ENCODE assay signal across 8 cellular contexts in genomic region chr11:73876424-73877300, GRCh38. TPM values are rescaled to one million over a fixed set of nuclear protein-coding genes. Genes with fewer than 3 reads are reported as not detected.
DNase-seq lines count a peak whose midpoint lies in the region; ATAC-seq, FAIRE-seq and TF ChIP-seq lines count a peak whose summit lies in the region.

TSS of gene COA4 (minus strand) at chr11:73876846. CDS start at chr11:73873378, 3,468 bp downstream.
TSS of gene PAAF1 (plus strand) at chr11:73876999. CDS start at chr11:73877022, 23 bp downstream.

- WGBS in HepG2 (ENCODE audit: low lambda C conversion rate): 0% methylated on average over 31 of the region's 57 CpGs

- peaks cover 39% of the 10 kb centered on the region for H3K79me2 ChIP-seq in HepG2 (ENCODE audit: insufficient read depth, low read length)

- TF ChIP-seq POLR2A in HepG2 (IDR thresholded peaks at IDR 0.05; ENCODE audit: insufficient read depth in 1 of 2, low read depth in 2 of 2, low read length in 2 of 2): peak; percentile 92

- TF ChIP-seq CTCF in C4-2B (conservative IDR thresholded peaks at IDR 0.05) (no peak), HepG2 (CRISPR knock-in tag; IDR thresholded peaks at IDR 0.05) (peak; percentile 9; the same call in 1 of the 2 replicates)

- no peaks in the 10 kb centered on the region for H3K9me3 ChIP-seq in HepG2 (ENCODE audit: low read length)

- peak; percentile 97 for ATAC-seq in GM19395 (IDR thresholded peaks at IDR 0.05; ENCODE audit: unreplicated experiment)
- peak; percentile 89 for ATAC-seq in HG03565 (IDR thresholded peaks at IDR 0.05; ENCODE audit: unreplicated experiment)
- peak; percentile 96 for ATAC-seq in HepG2

- no peaks in the 10 kb centered on the region; a peak in 1 of 5 replicates for H3K27me3 ChIP-seq in HepG2 (ENCODE audit: control insufficient read depth in 1 of 2, insufficient read depth in 2 of 2, low read length in 2 of 2)

- peak within 1 kb of the TSS; percentile 94 for H3K9ac ChIP-seq in HepG2 (ENCODE audit: insufficient read depth, low read depth, low read length)

- H3K4me2 ChIP-seq in HepG2 (ENCODE audit: low read depth, low read length): peak within 1 kb of the TSS; percentile 99

- H3K27ac ChIP-seq in C4-2B (peak within 1 kb of the TSS; percentile 87), HepG2 (ENCODE audit: extremely low read length, insufficient read depth, low read length) (peak within 1 kb of the TSS; percentile 98)

- intact Hi-C loops in HepG2 (cut with micrococcal nuclease; ENCODE audit: unreplicated experiment): loop anchor here (2.0 kb wide), 2 partner anchors 88 to 116 kb away; partner anchors contain the start of gene RAB6A

- peak; percentile 98 for DNase-seq in NCI-H774 (lab: John Stamatoyannopoulos, UW)
- peak; percentile 93 to 94 for DNase-seq in activated CD4-positive, alpha-beta T cell treated with anti-CD3 and anti-CD28 coated beads, Interleukin-2, amount 50 U/mL, for 4 hours
- peak; percentile 97 for DNase-seq in dermis blood vessel endothelial cell
- peak; percentile 98 for DNase-seq in HepG2 (ENCODE audit: low spot score)
- DNase-seq in stimulated activated CD4-positive, alpha-beta T cell treated with anti-CD3 and anti-CD28 coated beads, Interleukin-4, amount 100 ng/mL, for 1 hour: peak; percentile 93

- H3K36me3 ChIP-seq in HepG2 (replicated peaks in 1 of 2; ENCODE audit: control insufficient read depth in 1 of 2, insufficient read depth in 2 of 2, low read length in 2 of 2): peaks cover 6 to 29% of the 10 kb centered on the region in 2 experiments

- TF ChIP-seq EP300 in HepG2 (IDR thresholded peaks at IDR 0.05; ENCODE audit: low read depth in 2 of 2, low read length in 2 of 2) (peak in 1 of 2 experiments; percentile 5; a peak in 2 of 4 replicates), HepG2 (CRISPR knock-in tag; IDR thresholded peaks at IDR 0.05; ENCODE audit: borderline replicate concordance) (no peak; the same call in 1 of the 2 replicates)

- peak; percentile 12; the same call in 1 of the 2 replicates for TF ChIP-seq RAD21 in HepG2 (CRISPR knock-in tag; IDR thresholded peaks at IDR 0.05)

- H3K4me3 ChIP-seq in HepG2 (replicated peaks in 1 of 3; ENCODE audit: insufficient read depth in 1 of 3, low read depth in 2 of 3, low read length in 3 of 3): peak within 1 kb of the TSS; percentile 70 to 88 (median 82)

- no TSS peak for BruUV-seq in HepG2 (replicated peaks; lab: Mats Ljungman, UMichigan)

- CTCF ChIA-PET in HepG2 (lab: Yijun Ruan, JAX; ENCODE audit: low intra/inter-chr PET ratio, low total read pairs): no interaction called here

- H2AFZ ChIP-seq in HepG2 (ENCODE audit: low read length): peak within 1 kb of the TSS; percentile 87

- peaks cover 53% of the 10 kb centered on the region for H3K4me1 ChIP-seq in HepG2 (ENCODE audit: insufficient read depth, low read length)

- POLR2A ChIA-PET in HepG2 (lab: Yijun Ruan, JAX): interaction anchor here (1.0 to 2.2 kb wide), 5 partner anchors 8 to 116 kb away, joined by 3 to 10 read pairs (median 5); partner anchors contain the start of gene RAB6A

- in situ Hi-C loops in HepG2 (cut with HindIII; ENCODE audit: extremely low pct_ligation_motif_present, low pct_unique_long_range_greater_than_20kb): no loop called here

- no peaks in the 10 kb centered on the region; the same call in 1 of the 2 replicates for H4K20me1 ChIP-seq in HepG2 (ENCODE audit: insufficient read depth, low read length)

- FAIRE-seq in HepG2 (lab: Jason Lieb, UNC): peak; percentile 60

TF ChIP-seq in HepG2, 621 proteins besides CTCF, POLR2A, EP300 and RAD21 (continues in another document):
- no peak for TF ChIP-seq SRSF9 (IDR thresholded peaks at IDR 0.05; ENCODE audit: borderline replicate concordance, insufficient read depth, low read depth, low read length, poor library complexity, severe bottlenecking)
- TF ChIP-seq IKZF5 (CRISPR knock-in tag; IDR thresholded peaks at IDR 0.05): peak; percentile 66
- TF ChIP-seq MEF2D (CRISPR knock-in tag; IDR thresholded peaks at IDR 0.05): peak; percentile 83; the same call in 1 of the 2 replicates
- TF ChIP-seq MAX (IDR thresholded peaks at IDR 0.05): peak; percentile 95
- TF ChIP-seq JDP2 (CRISPR knock-in tag; IDR thresholded peaks at IDR 0.05; ENCODE audit: borderline replicate concordance): no peak
- peak; percentile 85; the same call in 1 of the 2 replicates for TF ChIP-seq ZNF337 (CRISPR knock-in tag; IDR thresholded peaks at IDR 0.05; ENCODE audit: borderline replicate concordance, low read depth)

RNA-seq across cellular contexts. Expression of gene COA4, which starts in this region (rescaled TPM):
- 53.0 and 57.2 TPM in 2 replicates for total RNA-seq in dermis blood vessel endothelial cell
- 107 and 115 TPM in 2 replicates for total RNA-seq in HepG2 (2016; rRNA removed; fragmentation: Illumina TruSeq; extraction: Trizol)
- 96.9 and 107 TPM in 2 replicates for total RNA-seq in HepG2 (2016; cell fraction: cytosol; rRNA removed; fragmentation: Illumina TruSeq; extraction: Trizol; ENCODE audit: low read depth)
- total RNA-seq in HepG2 (2016; cell fraction: insoluble cytoplasmic fraction; rRNA removed; fragmentation: Illumina TruSeq; extraction: Trizol): 107 and 117 TPM in 2 replicates
- 122 and 138 TPM in 2 replicates for total RNA-seq in HepG2 (2016; cell fraction: membrane; rRNA removed; fragmentation: Illumina TruSeq; extraction: Trizol)
- total RNA-seq in HepG2 (2016; cell fraction: nucleus; rRNA removed; fragmentation: Illumina TruSeq; extraction: Trizol): 51.8 and 62.0 TPM in 2 replicates
- 109 and 112 TPM in 2 replicates for polyA plus RNA-seq in HepG2 (2011; rRNA removed)
- 103 and 122 TPM in 2 replicates for polyA plus RNA-seq in HepG2 (2011; cell fraction: cytosol; rRNA removed)
- polyA plus RNA-seq in HepG2 (2011; cell fraction: nucleus; rRNA removed): 90.3 and 95.4 TPM in 2 replicates
- 63.1 and 87.3 TPM in 2 replicates for polyA plus RNA-seq in HepG2 (2012)
- 93.9 and 122 TPM in 2 replicates for polyA plus RNA-seq in HepG2 (2016; cell fraction: cytosol; fragmentation: Illumina TruSeq; extraction: Trizol; ENCODE audit: low read depth)
- polyA plus RNA-seq in HepG2 (2016; cell fraction: insoluble cytoplasmic fraction; fragmentation: Illumina TruSeq; extraction: Trizol; ENCODE audit: low read depth): 128 and 137 TPM in 2 replicates
- polyA plus RNA-seq in HepG2 (2016; cell fraction: membrane; fragmentation: Illumina TruSeq; extraction: Trizol; ENCODE audit: low read depth): 117 and 136 TPM in 2 replicates
- 98.6 and 101 TPM in 2 replicates for polyA plus RNA-seq in HepG2 (2016; cell fraction: nucleus; fragmentation: Illumina TruSeq; extraction: Trizol; ENCODE audit: insufficient read depth, low read depth)
- polyA minus RNA-seq in HepG2 (2011; rRNA and poly(A)+ RNA removed; ENCODE audit: low replicate concordance): 79.8 and 104 TPM in 2 replicates
- polyA minus RNA-seq in HepG2 (2011; cell fraction: cytosol; rRNA and poly(A)+ RNA removed): 25.2 and 25.5 TPM in 2 replicates
- polyA minus RNA-seq in HepG2 (2011; cell fraction: nucleus; rRNA and poly(A)+ RNA removed): 52.3 and 78.8 TPM in 2 replicates

RNA-seq across cellular contexts. Expression of gene PAAF1, which starts in this region (rescaled TPM):
- total RNA-seq in dermis blood vessel endothelial cell (8.2 and 10.6 TPM in 2 replicates), HepG2 (2016; rRNA removed; fragmentation: Illumina TruSeq; extraction: Trizol) (28.8 and 46.4 TPM in 2 replicates)
- total RNA-seq in HepG2 (2016; cell fraction: cytosol; rRNA removed; fragmentation: Illumina TruSeq; extraction: Trizol; ENCODE audit: low read depth): 8.6 and 9.1 TPM in 2 replicates
- total RNA-seq in HepG2 (2016; cell fraction: insoluble cytoplasmic fraction; rRNA removed; fragmentation: Illumina TruSeq; extraction: Trizol): 31.4 and 50.9 TPM in 2 replicates
- 17.4 and 17.7 TPM in 2 replicates for total RNA-seq in HepG2 (2016; cell fraction: membrane; rRNA removed; fragmentation: Illumina TruSeq; extraction: Trizol)
- total RNA-seq in HepG2 (2016; cell fraction: nucleus; rRNA removed; fragmentation: Illumina TruSeq; extraction: Trizol): 16.2 and 17.3 TPM in 2 replicates
- polyA plus RNA-seq in HepG2 (2011; rRNA removed): 10.3 and 13.5 TPM in 2 replicates
- 11.6 and 15.0 TPM in 2 replicates for polyA plus RNA-seq in HepG2 (2011; cell fraction: cytosol; rRNA removed)
- 12.3 and 12.8 TPM in 2 replicates for polyA plus RNA-seq in HepG2 (2011; cell fraction: nucleus; rRNA removed)
- 17.7 and 25.6 TPM in 2 replicates for polyA plus RNA-seq in HepG2 (2012)
- polyA plus RNA-seq in HepG2 (2016; cell fraction: cytosol; fragmentation: Illumina TruSeq; extraction: Trizol; ENCODE audit: low read depth): 11.9 and 13.8 TPM in 2 replicates
- 53.0 and 59.6 TPM in 2 replicates for polyA plus RNA-seq in HepG2 (2016; cell fraction: insoluble cytoplasmic fraction; fragmentation: Illumina TruSeq; extraction: Trizol; ENCODE audit: low read depth)
- 14.9 and 15.1 TPM in 2 replicates for polyA plus RNA-seq in HepG2 (2016; cell fraction: membrane; fragmentation: Illumina TruSeq; extraction: Trizol; ENCODE audit: low read depth)
- 27.5 and 29.8 TPM in 2 replicates for polyA plus RNA-seq in HepG2 (2016; cell fraction: nucleus; fragmentation: Illumina TruSeq; extraction: Trizol; ENCODE audit: insufficient read depth, low read depth)
- polyA minus RNA-seq in HepG2 (2011; rRNA and poly(A)+ RNA removed; ENCODE audit: low replicate concordance): 11.5 and 12.5 TPM in 2 replicates
- polyA minus RNA-seq in HepG2 (2011; cell fraction: cytosol; rRNA and poly(A)+ RNA removed): 7.7 and 10.2 TPM in 2 replicates
- polyA minus RNA-seq in HepG2 (2011; cell fraction: nucleus; rRNA and poly(A)+ RNA removed): 10.2 and 10.4 TPM in 2 replicates

Comparison
In these comparisons a context has a peak if more than half of its experiments do, and no peak if none do; other contexts are left out.
1. Peak in every context shown above with its lines: DNase-seq, ATAC-seq, H3K4me3 ChIP-seq and H3K27ac ChIP-seq.